Comparison of ENCODE assay signal across 8 cellular contexts in the genomic region with DNA sequence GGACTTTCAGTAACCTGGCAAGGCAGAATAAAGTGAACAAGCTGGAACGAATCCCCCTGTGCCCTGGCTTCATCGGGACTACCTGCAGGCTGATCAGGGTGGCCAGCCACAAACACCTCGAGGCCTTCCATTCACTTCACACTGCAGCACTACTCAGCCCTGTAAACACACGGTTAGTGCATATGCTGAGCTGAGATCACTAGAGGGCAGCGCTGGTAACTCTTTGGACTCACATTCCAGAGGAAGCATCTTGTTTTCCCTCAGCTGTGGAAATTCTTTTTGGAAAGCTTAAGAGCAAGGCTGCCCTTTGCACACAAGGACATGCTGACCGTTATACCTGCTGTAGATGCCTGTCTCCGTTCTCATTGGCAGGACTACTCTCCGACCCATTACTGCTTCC. TPM values are rescaled to one million over a fixed set of nuclear protein-coding genes. Genes with fewer than 3 reads are reported as not detected.
A peak's percentile ranks its signal among the peaks of the same experiment; 100 is the strongest.
DNase-seq lines count a peak whose midpoint lies in the region; ATAC-seq, FAIRE-seq and TF ChIP-seq lines count a peak whose summit lies in the region.

No MANE protein-coding gene starts in this region.

- H2AFZ ChIP-seq in HepG2 (ENCODE audit: low read length): no peak overlapping the region

- peaks cover 32 to 67% of the 10 kb centered on the region in 2 experiments for H3K36me3 ChIP-seq in HepG2 (replicated peaks in 1 of 2; ENCODE audit: control insufficient read depth in 1 of 2, insufficient read depth in 2 of 2, low read length in 2 of 2)
- peaks cover 2 to 100% (median 96%) of the 10 kb centered on the region in 6 donors for H3K36me3 ChIP-seq in spleen

- no peaks in the 10 kb centered on the region for H4K20me1 ChIP-seq in HepG2 (ENCODE audit: insufficient read depth, low read length)

- no peak for DNase-seq in stimulated activated naive CD8-positive, alpha-beta T cell treated with anti-CD3 and anti-CD28 coated beads, Interleukin-15, Interleukin-2, amounts not matched to agents 100 U/mL and 50 U/mL, for 24 hours
- peak; percentile 37 for DNase-seq in NCI-H2196 treated with DMSO at 0.1 percent for 48 hours (lab: John Stamatoyannopoulos, UW; ENCODE audit: unreplicated experiment)
- DNase-seq in astrocyte of the hippocampus (ENCODE audit: low read depth, low spot score): peak; percentile 77
- DNase-seq in HepG2 (ENCODE audit: low spot score): peak; percentile 72
- no peak for DNase-seq in spleen

- H3K9me3 Mint-ChIP-seq in stimulated activated naive CD8-positive, alpha-beta T cell treated with anti-CD3 and anti-CD28 coated beads, Interleukin-15, Interleukin-2, amounts not matched to agents 100 ng/mL and 50 ng/mL, for 24 hours: no peaks in the 10 kb centered on the region

- peaks cover 15% of the 10 kb centered on the region for H3K4me1 ChIP-seq in HepG2 (ENCODE audit: insufficient read depth, low read length)
- H3K4me1 ChIP-seq in spleen: no peaks in the 10 kb centered on the region

- TF ChIP-seq POLR2A in HepG2 (IDR thresholded peaks at IDR 0.05; ENCODE audit: insufficient read depth in 1 of 2, low read depth in 2 of 2, low read length in 2 of 2): no peak
- no peak for TF ChIP-seq POLR2A in spleen (IDR thresholded peaks at IDR 0.05)

- ATAC-seq in stimulated activated naive CD8-positive, alpha-beta T cell treated with anti-CD3 and anti-CD28 coated beads, Interleukin-15, Interleukin-2, amounts not matched to agents 100 U/mL and 50 U/mL, for 24 hours: no peak
- peak; percentile 90 for ATAC-seq in HepG2
- ATAC-seq in GM21717 (IDR thresholded peaks at IDR 0.05; ENCODE audit: unreplicated experiment): no peak
- ATAC-seq in HG03159 (IDR thresholded peaks at IDR 0.05; ENCODE audit: unreplicated experiment): no peak

- BruUV-seq in HepG2 (replicated peaks; lab: Mats Ljungman, UMichigan): no TSS peak

- no peak overlapping the region for H3K4me3 ChIP-seq in HepG2 (replicated peaks in 1 of 3; ENCODE audit: insufficient read depth in 1 of 3, low read depth in 2 of 3, low read length in 3 of 3)
- H3K4me3 ChIP-seq in spleen: no peak overlapping the region

- in situ Hi-C loops in HepG2 (cut with HindIII; ENCODE audit: extremely low pct_ligation_motif_present, low pct_unique_long_range_greater_than_20kb): no loop called here

- FAIRE-seq in HepG2 (lab: Jason Lieb, UNC): peak; percentile 87

- H3K27me3 ChIP-seq in HepG2 (ENCODE audit: control insufficient read depth in 1 of 2, insufficient read depth in 2 of 2, low read length in 2 of 2): no peaks in the 10 kb centered on the region
- no peaks in the 10 kb centered on the region for H3K27me3 ChIP-seq in spleen (replicated peaks in 1 of 7)

- no peak for TF ChIP-seq RAD21 in HepG2 (CRISPR knock-in tag; IDR thresholded peaks at IDR 0.05)

- POLR2A ChIA-PET in HepG2 (lab: Yijun Ruan, JAX): no interaction called here

- H3K4me2 ChIP-seq in HepG2 (ENCODE audit: low read depth, low read length): no peak overlapping the region

- WGBS in HepG2 (ENCODE audit: low lambda C conversion rate): 36% methylated on average over 5 of the region's 8 CpGs
- 57 to 73% (median 69%) methylated on average over 8 of the region's 8 CpGs for WGBS in spleen, 5 donors

- H3K9ac ChIP-seq in HepG2 (ENCODE audit: insufficient read depth, low read depth, low read length): no peak overlapping the region

- H3K27ac Mint-ChIP-seq in stimulated activated naive CD8-positive, alpha-beta T cell treated with anti-CD3 and anti-CD28 coated beads, Interleukin-15, Interleukin-2, amounts not matched to agents 100 ng/mL and 50 ng/mL, for 24 hours: peak overlapping the region; percentile 78

- TF ChIP-seq CTCF in HepG2 (CRISPR knock-in tag; IDR thresholded peaks at IDR 0.05) (peak; percentile 84), spleen (IDR thresholded peaks at IDR 0.05 in 8 of 11, conservative IDR thresholded peaks at IDR 0.05 in 3 of 11) (peak in 1 of 11 experiments; percentile 25)

- CTCF ChIA-PET in HepG2 (lab: Yijun Ruan, JAX; ENCODE audit: low intra/inter-chr PET ratio, low total read pairs): interaction anchor here (1.6 kb wide), 1 partner anchor 206 kb away, joined by 4 read pairs; no protein-coding TSS in a partner anchor

- H3K9me3 ChIP-seq in HepG2 (ENCODE audit: low read length) (no peaks in the 10 kb centered on the region), spleen (no peaks in the 10 kb centered on the region)

- intact Hi-C loops in HepG2 (cut with micrococcal nuclease; ENCODE audit: unreplicated experiment) (loop anchor here (10.0 kb wide), 1 partner anchor 203 kb away; no protein-coding TSS in a partner anchor), spleen (cut with DNase I; ENCODE audit: low total_unique reads) (no loop called here)

- H3K27me3 Mint-ChIP-seq in stimulated activated naive CD8-positive, alpha-beta T cell treated with anti-CD3 and anti-CD28 coated beads, Interleukin-15, Interleukin-2, amounts not matched to agents 100 ng/mL and 50 ng/mL, for 24 hours: no peaks in the 10 kb centered on the region

- H3K4me1 Mint-ChIP-seq in stimulated activated naive CD8-positive, alpha-beta T cell treated with anti-CD3 and anti-CD28 coated beads, Interleukin-15, Interleukin-2, amounts not matched to agents 100 ng/mL and 50 ng/mL, for 24 hours (ENCODE audit: low read depth): peaks cover 27% of the 10 kb centered on the region

- H3K79me2 ChIP-seq in HepG2 (ENCODE audit: insufficient read depth, low read length): no peaks in the 10 kb centered on the region

- peak overlapping the region; percentile 37 for H3K27ac ChIP-seq in HepG2 (ENCODE audit: extremely low read length, insufficient read depth, low read length)
- no peak overlapping the region for H3K27ac ChIP-seq in spleen

- no peak overlapping the region for H3K4me3 Mint-ChIP-seq in stimulated activated naive CD8-positive, alpha-beta T cell treated with anti-CD3 and anti-CD28 coated beads, Interleukin-15, Interleukin-2, amounts not matched to agents 100 ng/mL and 50 ng/mL, for 24 hours

- no peak for TF ChIP-seq EP300 in HepG2 (IDR thresholded peaks at IDR 0.05; ENCODE audit: low read depth in 2 of 2, low read length in 2 of 2)
- no peak for TF ChIP-seq EP300 in HepG2 (CRISPR knock-in tag; IDR thresholded peaks at IDR 0.05; ENCODE audit: borderline replicate concordance)

- peaks cover 94% of the 10 kb centered on the region for H3K36me3 Mint-ChIP-seq in stimulated activated naive CD8-positive, alpha-beta T cell treated with anti-CD3 and anti-CD28 coated beads, Interleukin-15, Interleukin-2, amounts not matched to agents 100 ng/mL and 50 ng/mL, for 24 hours (ENCODE audit: low read depth)

TF ChIP-seq in HepG2, 621 proteins besides CTCF, POLR2A, EP300 and RAD21 (continues in another document):
- TF ChIP-seq, protein P1, sequence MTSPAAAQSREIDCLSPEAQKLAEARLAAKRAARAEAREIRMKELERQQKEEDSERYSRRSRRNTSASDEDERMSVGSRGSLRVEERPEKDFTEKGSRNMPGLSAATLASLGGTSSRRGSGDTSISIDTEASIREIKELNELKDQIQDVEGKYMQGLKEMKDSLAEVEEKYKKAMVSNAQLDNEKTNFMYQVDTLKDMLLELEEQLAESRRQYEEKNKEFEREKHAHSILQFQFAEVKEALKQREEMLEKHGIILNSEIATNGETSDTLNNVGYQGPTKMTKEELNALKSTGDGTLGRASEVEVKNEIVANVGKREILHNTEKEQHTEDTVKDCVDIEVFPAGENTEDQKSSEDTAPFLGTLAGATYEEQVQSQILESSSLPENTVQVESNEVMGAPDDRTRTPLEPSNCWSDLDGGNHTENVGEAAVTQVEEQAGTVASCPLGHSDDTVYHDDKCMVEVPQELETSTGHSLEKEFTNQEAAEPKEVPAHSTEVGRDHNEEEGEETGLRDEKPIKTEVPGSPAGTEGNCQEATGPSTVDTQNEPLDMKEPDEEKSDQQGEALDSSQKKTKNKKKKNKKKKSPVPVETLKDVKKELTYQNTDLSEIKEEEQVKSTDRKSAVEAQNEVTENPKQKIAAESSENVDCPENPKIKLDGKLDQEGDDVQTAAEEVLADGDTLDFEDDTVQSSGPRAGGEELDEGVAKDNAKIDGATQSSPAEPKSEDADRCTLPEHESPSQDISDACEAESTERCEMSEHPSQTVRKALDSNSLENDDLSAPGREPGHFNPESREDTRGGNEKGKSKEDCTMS (CRISPR knock-in tag; conservative IDR thresholded peaks at IDR 0.05): no peak
- TF ChIP-seq MTA3 (CRISPR knock-in tag; IDR thresholded peaks at IDR 0.05) (no peak), KDM5B (CRISPR knock-in tag; IDR thresholded peaks at IDR 0.05; ENCODE audit: borderline replicate concordance) (peak; percentile 47; the same call in 1 of the 2 replicates), ZNF205 (CRISPR knock-in tag; IDR thresholded peaks at IDR 0.05) (peak; percentile 40; the same call in 1 of the 2 replicates), SMC3 (IDR thresholded peaks at IDR 0.05; ENCODE audit: low read length) (peak; percentile 26; the same call in 1 of the 2 replicates)

RNA-seq across cellular contexts. Expression of a gene that starts 32.1 kb away (rescaled TPM):
- total RNA-seq in HepG2 (2016; rRNA removed; fragmentation: Illumina TruSeq; extraction: Trizol) (31.2 and 80.5 TPM in 2 replicates), spleen (under 1 TPM in 5 of 7 donors, not detected in 2; 0.10 to 0.85 (median 0.18) TPM)
- total RNA-seq in HepG2 (2016; cell fraction: cytosol; rRNA removed; fragmentation: Illumina TruSeq; extraction: Trizol; ENCODE audit: low read depth): 3.3 and 3.9 TPM in 2 replicates
- total RNA-seq in HepG2 (2016; cell fraction: insoluble cytoplasmic fraction; rRNA removed; fragmentation: Illumina TruSeq; extraction: Trizol): 27.3 and 85.1 TPM in 2 replicates
- 12.6 and 13.1 TPM in 2 replicates for total RNA-seq in HepG2 (2016; cell fraction: membrane; rRNA removed; fragmentation: Illumina TruSeq; extraction: Trizol)
- 73.8 and 95.4 TPM in 2 replicates for total RNA-seq in HepG2 (2016; cell fraction: nucleus; rRNA removed; fragmentation: Illumina TruSeq; extraction: Trizol)
- polyA plus RNA-seq in HepG2 (2011; rRNA removed) (33.3 and 80.9 TPM in 2 replicates), spleen (under 1 TPM in 2 of 3 donors, not detected in 1; 0.03 to 0.26 TPM)
- 36.4 and 38.7 TPM in 2 replicates for polyA plus RNA-seq in HepG2 (2011; cell fraction: cytosol; rRNA removed)
- 62.0 and 98.2 TPM in 2 replicates for polyA plus RNA-seq in HepG2 (2011; cell fraction: nucleus; rRNA removed)
- 77.5 and 98.1 TPM in 2 replicates for polyA plus RNA-seq in HepG2 (2012)
- 3.3 and 3.7 TPM in 2 replicates for polyA plus RNA-seq in HepG2 (2016; cell fraction: cytosol; fragmentation: Illumina TruSeq; extraction: Trizol; ENCODE audit: low read depth)
- 24.9 and 30.2 TPM in 2 replicates for polyA plus RNA-seq in HepG2 (2016; cell fraction: insoluble cytoplasmic fraction; fragmentation: Illumina TruSeq; extraction: Trizol; ENCODE audit: low read depth)
- polyA plus RNA-seq in HepG2 (2016; cell fraction: membrane; fragmentation: Illumina TruSeq; extraction: Trizol; ENCODE audit: low read depth): 6.3 and 7.0 TPM in 2 replicates
- polyA plus RNA-seq in HepG2 (2016; cell fraction: nucleus; fragmentation: Illumina TruSeq; extraction: Trizol; ENCODE audit: insufficient read depth, low read depth): 132 and 143 TPM in 2 replicates
- polyA minus RNA-seq in HepG2 (2011; rRNA and poly(A)+ RNA removed; ENCODE audit: low replicate concordance): 63.1 and 66.1 TPM in 2 replicates
- 26.8 and 38.6 TPM in 2 replicates for polyA minus RNA-seq in HepG2 (2011; cell fraction: cytosol; rRNA and poly(A)+ RNA removed)
- polyA minus RNA-seq in HepG2 (2011; cell fraction: nucleus; rRNA and poly(A)+ RNA removed): 15.3 and 25.5 TPM in 2 replicates

Comparison
In these comparisons a context has a peak if more than half of its experiments do, and no peak if none do; other contexts are left out.
1. DNase-seq: peak in NCI-H2196 treated with DMSO at 0.1 percent for 48 hours (single experiment), astrocyte of the hippocampus (single experiment) and HepG2 (single experiment); none in stimulated activated naive CD8-positive, alpha-beta T cell treated with anti-CD3 and anti-CD28 coated beads, Interleukin-15, Interleukin-2, amounts not matched to agents 100 U/mL and 50 U/mL, for 24 hours (single experiment) and spleen (single experiment).